Comparison of ENCODE assay signal across 8 cellular contexts in genomic region chr19:32971012-32971595, GRCh38. TPM values are rescaled to one million over a fixed set of nuclear protein-coding genes. Genes with fewer than 3 reads are reported as not detected.
DNase-seq lines count a peak whose midpoint lies in the region; ATAC-seq, FAIRE-seq and TF ChIP-seq lines count a peak whose summit lies in the region.

No MANE protein-coding gene starts in this region.

- H3K27ac ChIP-seq in OCI-LY7 (ENCODE audit: low read depth, low read length, poor library complexity, severe bottlenecking) (no peak overlapping the region), endothelial cell of umbilical vein (ENCODE audit: insufficient read depth, low read depth, low read length) (no peak overlapping the region), parathyroid adenoma (no peak overlapping the region)

- no peaks in the 10 kb centered on the region for H3K9me2 ChIP-seq in OCI-LY7 (ENCODE audit: insufficient read depth, low read length)

- H3K9me1 ChIP-seq in endothelial cell of umbilical vein (replicated peaks; ENCODE audit: control insufficient read depth, extremely low read depth, insufficient read depth, low read length): no peaks in the 10 kb centered on the region

- no peak for ATAC-seq in GM21447 (IDR thresholded peaks at IDR 0.05; ENCODE audit: unreplicated experiment)

- intact Hi-C loops in OCI-LY7 (cut with micrococcal nuclease; ENCODE audit: unreplicated experiment): loop anchor here (5.0 to 10.0 kb wide), 2 partner anchors 114 to 294 kb away; partner anchors contain the start of genes ANKRD27, GPATCH1 and RGS9BP
- intact Hi-C loops in endothelial cell of umbilical vein (cut with micrococcal nuclease): loop anchor here (5.0 to 10.0 kb wide), 3 partner anchors 114 to 406 kb away; partner anchors contain the start of genes ANKRD27, GPATCH1 and RGS9BP

- DNase-seq in EH (ENCODE audit: low read depth) (peak; percentile 3), OCI-LY7 (ENCODE audit: low spot score) (no peak), endothelial cell of umbilical vein (ENCODE audit: low read depth, low spot score) (no peak), DMS79 (lab: John Stamatoyannopoulos, UW) (no peak), NK-92 (lab: John Stamatoyannopoulos, UW; ENCODE audit: unreplicated experiment) (no peak)
- no peak for DNase-seq in central memory CD4-positive, alpha-beta T cell

- H3K27me3 ChIP-seq in endothelial cell of umbilical vein (ENCODE audit: control insufficient read depth in 2 of 2, insufficient read depth in 2 of 2, low read length in 2 of 2): no peaks in the 10 kb centered on the region
- H3K27me3 ChIP-seq in parathyroid adenoma (ENCODE audit: control insufficient read depth, insufficient read depth, low read length): no peaks in the 10 kb centered on the region

- H3K79me2 ChIP-seq in OCI-LY7 (ENCODE audit: insufficient read depth, low read depth, low read length): peaks cover 15% of the 10 kb centered on the region
- peaks cover 33% of the 10 kb centered on the region for H3K79me2 ChIP-seq in endothelial cell of umbilical vein (ENCODE audit: control insufficient read depth, insufficient read depth, low read length)
- H3K79me2 ChIP-seq in parathyroid adenoma: peaks cover 4% of the 10 kb centered on the region

- FAIRE-seq in endothelial cell of umbilical vein (lab: Jason Lieb, UNC): no peak

- H3K9ac ChIP-seq in endothelial cell of umbilical vein (replicated peaks; ENCODE audit: extremely low read depth, insufficient read depth, low read length): peak overlapping the region; percentile 16
- no peak overlapping the region for H3K9ac ChIP-seq in parathyroid adenoma

- H3K4me3 ChIP-seq in OCI-LY7 (ENCODE audit: low read depth, low read length, poor library complexity, severe bottlenecking) (peak overlapping the region; percentile 75), endothelial cell of umbilical vein (replicated peaks in 1 of 3; ENCODE audit: insufficient read depth in 1 of 3, low read depth in 1 of 3, low read length in 3 of 3) (peak overlapping the region; percentile 61 to 97 (median 88)), parathyroid adenoma (ENCODE audit: low read depth, low read length) (peak overlapping the region; percentile 89)

- CTCF ChIA-PET in OCI-LY7 (lab: Charles Lee; ENCODE audit: unreplicated experiment): no interaction called here
- CTCF ChIA-PET in endothelial cell of umbilical vein (lab: Charles Lee): interaction anchor here (0.9 to 1.5 kb wide), 2 partner anchors 148 to 213 kb away, joined by 4 to 7 read pairs; no protein-coding TSS in a partner anchor

- BruUV-seq in OCI-LY7 (replicated peaks; lab: Mats Ljungman, UMichigan): TSS peak; percentile 82
- TSS peak; percentile 66 for BruUV-seq in endothelial cell of umbilical vein (replicated peaks; lab: Mats Ljungman, UMichigan)

- no peak for TF ChIP-seq CTCF in OCI-LY7 (conservative IDR thresholded peaks at IDR 0.05; ENCODE audit: low read length)
- no peak for TF ChIP-seq CTCF in endothelial cell of umbilical vein (IDR thresholded peaks at IDR 0.05; ENCODE audit: extremely low read depth in 1 of 2, insufficient read depth in 1 of 2, low read depth in 1 of 2, low read length in 2 of 2)
- no peak for TF ChIP-seq CTCF in parathyroid adenoma (IDR thresholded peaks at IDR 0.05)

- TF ChIP-seq POLR2A in endothelial cell of umbilical vein (IDR thresholded peaks at IDR 0.05; ENCODE audit: low read depth, low read length): no peak

- no peaks in the 10 kb centered on the region for H3K9me3 ChIP-seq in OCI-LY7 (ENCODE audit: low read length)
- no peaks in the 10 kb centered on the region for H3K9me3 ChIP-seq in endothelial cell of umbilical vein (replicated peaks; ENCODE audit: control insufficient read depth, insufficient read depth, low read length)
- H3K9me3 ChIP-seq in parathyroid adenoma (ENCODE audit: control insufficient read depth, low read length): no peaks in the 10 kb centered on the region

- H2AFZ ChIP-seq in OCI-LY7 (ENCODE audit: low read length) (peak overlapping the region; percentile 36; the same call in 1 of the 2 replicates), endothelial cell of umbilical vein (ENCODE audit: low read depth, low read length) (peak overlapping the region; percentile 85), parathyroid adenoma (peak overlapping the region; percentile 99)

- peaks cover 27% of the 10 kb centered on the region; the same call in 1 of the 2 replicates for H3K36me3 ChIP-seq in OCI-LY7 (ENCODE audit: insufficient read depth, low read length)
- H3K36me3 ChIP-seq in endothelial cell of umbilical vein (ENCODE audit: control insufficient read depth in 2 of 2, extremely low read depth in 1 of 2, insufficient read depth in 2 of 2, low read length in 2 of 2): peaks cover 0 to 9% of the 10 kb centered on the region in 2 experiments
- H3K36me3 ChIP-seq in parathyroid adenoma (ENCODE audit: control insufficient read depth, insufficient read depth, low read length): no peaks in the 10 kb centered on the region

- H4K20me1 ChIP-seq in OCI-LY7 (ENCODE audit: insufficient read depth, low read length): no peaks in the 10 kb centered on the region
- no peaks in the 10 kb centered on the region for H4K20me1 ChIP-seq in endothelial cell of umbilical vein (replicated peaks; ENCODE audit: control insufficient read depth, extremely low read depth, insufficient read depth, low read length)

- H3K4me1 ChIP-seq in OCI-LY7 (ENCODE audit: insufficient read depth, low read length, poor library complexity, severe bottlenecking) (peaks cover 5% of the 10 kb centered on the region), endothelial cell of umbilical vein (ENCODE audit: control insufficient read depth, extremely low read depth, insufficient read depth, low read length) (peaks cover 10% of the 10 kb centered on the region), parathyroid adenoma (no peaks in the 10 kb centered on the region)

- POLR2A ChIA-PET in OCI-LY7 (lab: Charles Lee): interaction anchor here (0.6 to 1.0 kb wide), 6 partner anchors 62 to 858 kb away, joined by 3 to 5 read pairs (median 3); no protein-coding TSS in a partner anchor
- POLR2A ChIA-PET in endothelial cell of umbilical vein (lab: Charles Lee): interaction anchor here (0.7 kb wide), 1 partner anchor 38 kb away, joined by 3 read pairs; no protein-coding TSS in a partner anchor

- dilution Hi-C loops in endothelial cell of umbilical vein (cut with MboI; ENCODE audit: extremely low pct_ligation_motif_present, low sequenced_read_pairs): no loop called here

- H3K4me2 ChIP-seq in OCI-LY7 (ENCODE audit: low read length) (peak overlapping the region; percentile 86), endothelial cell of umbilical vein (ENCODE audit: insufficient read depth, low read length) (peak overlapping the region; percentile 51), parathyroid adenoma (ENCODE audit: low read length) (peak overlapping the region; percentile 68)

TF ChIP-seq in endothelial cell of umbilical vein, 7 proteins besides CTCF, POLR2A, EP300 and RAD21:
- TF ChIP-seq FOS (IDR thresholded peaks at IDR 0.05; ENCODE audit: borderline replicate concordance, insufficient read depth, low read length): no peak
- TF ChIP-seq JUN (IDR thresholded peaks at IDR 0.05; ENCODE audit: borderline replicate concordance, insufficient read depth, insufficient read length, low read depth): no peak
- TF ChIP-seq EZH2 (IDR thresholded peaks at IDR 0.05; ENCODE audit: borderline replicate concordance, low read depth, low read length, severe bottlenecking): no peak
- TF ChIP-seq POLR2AphosphoS5 (IDR thresholded peaks at IDR 0.05; ENCODE audit: insufficient read depth, low read depth, low read length): no peak
- TF ChIP-seq MAX (IDR thresholded peaks at IDR 0.05; ENCODE audit: insufficient read depth, insufficient read length): no peak
- TF ChIP-seq GATA2 (IDR thresholded peaks at IDR 0.05; ENCODE audit: insufficient read depth, insufficient read length, low read depth, low read length): no peak
- TF ChIP-seq MYC (IDR thresholded peaks at IDR 0.05; ENCODE audit: low read depth, low read length): no peak

RNA-seq across cellular contexts. Expression of gene CEP89, which starts 0.7 kb away (rescaled TPM):
- total RNA-seq in OCI-LY7 (2014; rRNA removed; shearing (Covaris generic)): 10.8 and 15.8 TPM in 2 replicates
- total RNA-seq in OCI-LY7 (2022): 20.6 and 24.2 TPM in 2 replicates
- 46.2 and 46.4 TPM in 2 replicates for total RNA-seq in endothelial cell of umbilical vein
- 25.1 and 32.9 TPM in 2 replicates for polyA plus RNA-seq in endothelial cell of umbilical vein
- 21.2 and 23.1 TPM in 2 replicates for polyA plus RNA-seq in endothelial cell of umbilical vein (2011; cell fraction: cytosol; rRNA removed)
- 25.6 and 30.2 TPM in 2 replicates for polyA plus RNA-seq in endothelial cell of umbilical vein (2011; cell fraction: nucleus; rRNA removed)
- 27.1 and 30.3 TPM in 2 replicates for polyA plus RNA-seq in endothelial cell of umbilical vein (2012)
- 33.1 and 47.8 TPM in 2 replicates for polyA minus RNA-seq in endothelial cell of umbilical vein
- polyA minus RNA-seq in endothelial cell of umbilical vein (2011; cell fraction: cytosol; rRNA and poly(A)+ RNA removed): 4.8 TPM
- 19.1 and 21.4 TPM in 2 replicates for polyA minus RNA-seq in endothelial cell of umbilical vein (2011; cell fraction: nucleus; rRNA and poly(A)+ RNA removed)

RNA-seq across cellular contexts. Expression of gene FAAP24, which starts 0.9 kb away (rescaled TPM):
- 5.4 and 12.1 TPM in 2 replicates for total RNA-seq in OCI-LY7 (2014; rRNA removed; shearing (Covaris generic))
- total RNA-seq in OCI-LY7 (2022) (12.8 and 15.0 TPM in 2 replicates), endothelial cell of umbilical vein (4.4 and 5.5 TPM in 2 replicates)
- polyA plus RNA-seq in endothelial cell of umbilical vein: 2.0 and 2.3 TPM in 2 replicates
- polyA plus RNA-seq in endothelial cell of umbilical vein (2011; cell fraction: cytosol; rRNA removed): 3.9 and 5.1 TPM in 2 replicates
- polyA plus RNA-seq in endothelial cell of umbilical vein (2011; cell fraction: nucleus; rRNA removed): 1.5 and 1.7 TPM in 2 replicates
- polyA plus RNA-seq in endothelial cell of umbilical vein (2012): 3.1 and 3.3 TPM in 2 replicates
- polyA minus RNA-seq in endothelial cell of umbilical vein: 2.0 and 2.4 TPM in 2 replicates
- 9.0 TPM for polyA minus RNA-seq in endothelial cell of umbilical vein (2011; cell fraction: cytosol; rRNA and poly(A)+ RNA removed)
- polyA minus RNA-seq in endothelial cell of umbilical vein (2011; cell fraction: nucleus; rRNA and poly(A)+ RNA removed): 0.77 and 1.2 TPM in 2 replicates

Comparison
In these comparisons a context has a peak if more than half of its experiments do, and no peak if none do; other contexts are left out.
1. H2AFZ ChIP-seq: peak in every context shown above with its lines; median percentile 99 in parathyroid adenoma; 85 in endothelial cell of umbilical vein; 36 in OCI-LY7.